In the genomic region with DNA sequence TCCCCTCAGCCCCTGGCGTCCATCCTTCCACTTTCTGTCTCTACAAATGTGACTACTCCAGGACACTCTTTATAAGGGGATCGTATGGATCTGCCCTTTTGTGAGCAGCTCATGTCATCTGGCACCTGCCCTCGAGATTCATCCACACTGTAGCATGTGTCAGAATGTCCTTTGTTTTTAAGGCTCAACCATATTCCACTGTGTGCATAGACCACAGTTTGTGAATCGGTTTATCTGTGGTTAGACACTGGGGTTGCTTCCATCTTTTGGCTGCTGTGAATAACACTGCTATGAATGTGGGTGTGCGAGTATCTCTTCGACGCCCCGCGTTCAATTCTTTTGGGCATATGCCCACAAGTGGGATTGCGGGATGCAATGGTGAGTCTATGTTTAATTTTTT, we compare ENCODE assay signal across 1 cellular context.
TF ChIP-seq lines count a peak whose summit lies in the region.

No MANE protein-coding gene starts in this region.

TF ChIP-seq in K562, 482 proteins besides CTCF, POLR2A, EP300 and RAD21 (continued from another document):
- TF ChIP-seq MIER1 (IDR thresholded peaks at IDR 0.05; ENCODE audit: low read depth): no peak
